ENCODE assay signal across 1 cellular context in the genomic region with DNA sequence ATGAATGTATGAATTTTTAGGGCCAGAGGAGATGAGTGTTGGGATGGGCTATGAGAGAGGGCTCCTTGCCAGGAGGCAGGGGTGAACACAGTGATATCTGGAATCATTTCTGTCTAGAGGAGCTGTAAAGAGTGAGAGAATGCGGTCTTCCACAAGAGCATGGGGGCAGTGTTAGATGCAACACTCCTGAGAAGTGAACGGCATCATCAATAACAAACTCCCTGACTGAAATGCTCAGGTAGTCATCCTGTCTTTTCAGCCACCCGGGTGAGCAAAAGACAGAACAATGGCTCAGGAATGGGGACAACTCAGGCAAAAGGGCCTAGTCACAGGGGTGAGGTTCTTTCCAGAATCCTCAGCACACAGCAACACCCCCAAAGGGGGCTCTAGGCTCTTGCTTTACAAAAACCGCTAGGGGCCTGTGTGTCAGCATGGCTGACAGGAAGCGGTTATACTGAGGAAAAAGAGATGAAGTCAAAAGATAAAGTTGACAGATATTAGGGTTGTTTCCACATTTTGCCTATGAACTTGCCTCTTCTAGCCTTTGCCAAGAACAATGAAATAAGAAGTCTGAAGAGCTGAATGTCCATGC.
TF ChIP-seq lines count a peak whose summit lies in the region.

No MANE protein-coding gene starts in this region.

TF ChIP-seq in SK-N-SH treated with all-trans-retinoic acid at 6 μM for 48 hours, 23 proteins besides CTCF, POLR2A, EP300 and RAD21 (continued from another document):
- TF ChIP-seq, protein P1, sequence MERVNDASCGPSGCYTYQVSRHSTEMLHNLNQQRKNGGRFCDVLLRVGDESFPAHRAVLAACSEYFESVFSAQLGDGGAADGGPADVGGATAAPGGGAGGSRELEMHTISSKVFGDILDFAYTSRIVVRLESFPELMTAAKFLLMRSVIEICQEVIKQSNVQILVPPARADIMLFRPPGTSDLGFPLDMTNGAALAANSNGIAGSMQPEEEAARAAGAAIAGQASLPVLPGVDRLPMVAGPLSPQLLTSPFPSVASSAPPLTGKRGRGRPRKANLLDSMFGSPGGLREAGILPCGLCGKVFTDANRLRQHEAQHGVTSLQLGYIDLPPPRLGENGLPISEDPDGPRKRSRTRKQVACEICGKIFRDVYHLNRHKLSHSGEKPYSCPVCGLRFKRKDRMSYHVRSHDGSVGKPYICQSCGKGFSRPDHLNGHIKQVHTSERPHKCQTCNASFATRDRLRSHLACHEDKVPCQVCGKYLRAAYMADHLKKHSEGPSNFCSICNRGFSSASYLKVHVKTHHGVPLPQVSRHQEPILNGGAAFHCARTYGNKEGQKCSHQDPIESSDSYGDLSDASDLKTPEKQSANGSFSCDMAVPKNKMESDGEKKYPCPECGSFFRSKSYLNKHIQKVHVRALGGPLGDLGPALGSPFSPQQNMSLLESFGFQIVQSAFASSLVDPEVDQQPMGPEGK (CRISPR knock-in tag; IDR thresholded peaks at IDR 0.05; ENCODE audit: borderline replicate concordance), result no peak
- no peak for TF ChIP-seq RARB (CRISPR knock-in tag; IDR thresholded peaks at IDR 0.05)
- TF ChIP-seq, protein P2, sequence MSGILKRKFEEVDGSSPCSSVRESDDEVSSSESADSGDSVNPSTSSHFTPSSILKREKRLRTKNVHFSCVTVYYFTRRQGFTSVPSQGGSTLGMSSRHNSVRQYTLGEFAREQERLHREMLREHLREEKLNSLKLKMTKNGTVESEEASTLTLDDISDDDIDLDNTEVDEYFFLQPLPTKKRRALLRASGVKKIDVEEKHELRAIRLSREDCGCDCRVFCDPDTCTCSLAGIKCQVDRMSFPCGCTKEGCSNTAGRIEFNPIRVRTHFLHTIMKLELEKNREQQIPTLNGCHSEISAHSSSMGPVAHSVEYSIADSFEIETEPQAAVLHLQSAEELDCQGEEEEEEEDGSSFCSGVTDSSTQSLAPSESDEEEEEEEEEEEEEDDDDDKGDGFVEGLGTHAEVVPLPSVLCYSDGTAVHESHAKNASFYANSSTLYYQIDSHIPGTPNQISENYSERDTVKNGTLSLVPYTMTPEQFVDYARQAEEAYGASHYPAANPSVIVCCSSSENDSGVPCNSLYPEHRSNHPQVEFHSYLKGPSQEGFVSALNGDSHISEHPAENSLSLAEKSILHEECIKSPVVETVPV (CRISPR knock-in tag; IDR thresholded peaks at IDR 0.05), result no peak
- no peak for TF ChIP-seq ZC3H10 (CRISPR knock-in tag; IDR thresholded peaks at IDR 0.05)
- TF ChIP-seq TOX (CRISPR knock-in tag; IDR thresholded peaks at IDR 0.05; ENCODE audit: borderline replicate concordance), result no peak
- TF ChIP-seq OSR1 (CRISPR knock-in tag; IDR thresholded peaks at IDR 0.05), result no peak
- no peak for TF ChIP-seq GLIS3 (CRISPR knock-in tag; IDR thresholded peaks at IDR 0.05)
TF ChIP-seq in SK-N-SH treated with all-trans-retinoic acid at 6 μM for 48 hours: peak in this region for 0.
